Comparison of ENCODE assay signal across 11 cellular contexts in genomic region chrX:19629541-19629940, GRCh38.
DNase-seq lines count a peak whose midpoint lies in the region; ATAC-seq and TF ChIP-seq lines count a peak whose summit lies in the region.
"Had no signal": no experiment of that assay in that cellular context is flagged by ENCODE, and none has a peak within 500 bp of the region (broad histone marks: within the 10 kb centered on the region; RNA-seq: fewer than 3 reads in every experiment).

No MANE protein-coding gene starts in this region.

- DNase-seq in CD4-positive, alpha-beta T cell: no peak
- no peak for DNase-seq in GM23338 (ENCODE audit: low spot score)
- no peak for DNase-seq in MM.1S
- no peak for DNase-seq in PC-3
- no peak for DNase-seq in RPMI8226
- no peak for DNase-seq in NCI-H187 treated with DMSO at 0.1 percent for 48 hours (lab: John Stamatoyannopoulos, UW)
- DNase-seq: gastrocnemius medialis, NCI-H748 treated with DMSO at 0.1 percent for 48 hours, psoas muscle had no signal

- H3K27ac ChIP-seq in CD4-positive, alpha-beta T cell (ENCODE audit: low read depth, low read length): no peak overlapping the region
- H3K27ac ChIP-seq in GM23338 (ENCODE audit: low read depth) (no peak overlapping the region), MM.1S (ENCODE audit: low read length) (peak overlapping the region; percentile 79), PC-3 (ENCODE audit: low read length) (no peak overlapping the region)
- H3K27ac ChIP-seq: gastrocnemius medialis, psoas muscle had no signal

- H3K4me2 ChIP-seq in GM23338 (no peak overlapping the region), MM.1S (ENCODE audit: low read depth, low read length) (peak overlapping the region; percentile 35; the same call in 1 of the 2 replicates), PC-3 (ENCODE audit: low read length) (no peak overlapping the region)

- no peaks in the 10 kb centered on the region for H3K9me3 Mint-ChIP-seq in CD4-positive, alpha-beta T cell
- H3K9me3 Mint-ChIP-seq in GM23338: no peaks in the 10 kb centered on the region; the same call in 2 of the 3 replicates

- H3K4me3 Mint-ChIP-seq in CD4-positive, alpha-beta T cell: no peak overlapping the region
- H3K4me3 Mint-ChIP-seq in GM23338: no peak overlapping the region

- TF ChIP-seq CTCF in CD4-positive, alpha-beta T cell (IDR thresholded peaks at IDR 0.05): no peak
- no peak for TF ChIP-seq CTCF in GM23338 (conservative IDR thresholded peaks at IDR 0.05; ENCODE audit: low read depth in 2 of 2)
- no peak for TF ChIP-seq CTCF in MM.1S (IDR thresholded peaks at IDR 0.05; ENCODE audit: low read length)
- TF ChIP-seq CTCF in PC-3 (conservative IDR thresholded peaks at IDR 0.05; ENCODE audit: low read depth, low read length): no peak

- no peaks in the 10 kb centered on the region for H3K27me3 ChIP-seq in CD4-positive, alpha-beta T cell (ENCODE audit: control insufficient read depth, insufficient read depth, low read length)
- no peaks in the 10 kb centered on the region for H3K27me3 ChIP-seq in GM23338 (ENCODE audit: insufficient read depth)
- no peaks in the 10 kb centered on the region for H3K27me3 ChIP-seq in MM.1S (replicated peaks; ENCODE audit: insufficient read depth, low read length)
- no peaks in the 10 kb centered on the region for H3K27me3 ChIP-seq in PC-3 (ENCODE audit: low read length)
- H3K27me3 ChIP-seq: gastrocnemius medialis had no signal

- peak overlapping the region; percentile 7; the same call in 1 of the 2 replicates for H3K9ac ChIP-seq in MM.1S (ENCODE audit: low read length)
- H3K9ac ChIP-seq in PC-3 (ENCODE audit: low read length): no peak overlapping the region

- no peaks in the 10 kb centered on the region for H4K20me1 ChIP-seq in GM23338 (replicated peaks; ENCODE audit: insufficient read depth)
- no peaks in the 10 kb centered on the region for H4K20me1 ChIP-seq in MM.1S (ENCODE audit: insufficient read depth, low read length)
- no peaks in the 10 kb centered on the region for H4K20me1 ChIP-seq in PC-3 (ENCODE audit: low read length)

- H3K9me2 ChIP-seq in GM23338 (ENCODE audit: insufficient read depth): no peaks in the 10 kb centered on the region
- H3K9me2 ChIP-seq in MM.1S (replicated peaks; ENCODE audit: insufficient read depth, low read length): no peaks in the 10 kb centered on the region
- H3K9me2 ChIP-seq in PC-3 (replicated peaks; ENCODE audit: low read length): no peaks in the 10 kb centered on the region

- intact Hi-C loops in CD4-positive, alpha-beta T cell (cut with DNase I, micrococcal nuclease): no loop called here
- intact Hi-C loops in PC-3 (cut with micrococcal nuclease): loop anchor here (10.0 kb wide), 2 partner anchors 45 to 85 kb away; no protein-coding TSS in a partner anchor

- ATAC-seq in CD4-positive, alpha-beta T cell (ENCODE audit: poor library complexity): no peak
- ATAC-seq in GM18870 (IDR thresholded peaks at IDR 0.05; ENCODE audit: unreplicated experiment) (peak; percentile 42), GM23338 (no peak), PC-3 (no peak), GM18873 (IDR thresholded peaks at IDR 0.05; ENCODE audit: low FRiP score, unreplicated experiment) (no peak)
- ATAC-seq: gastrocnemius medialis, psoas muscle had no signal

- no peaks in the 10 kb centered on the region for H3K9me3 ChIP-seq in CD4-positive, alpha-beta T cell (ENCODE audit: control insufficient read depth, low read length)
- no peaks in the 10 kb centered on the region for H3K9me3 ChIP-seq in MM.1S (replicated peaks; ENCODE audit: insufficient read depth, low read length)
- no peaks in the 10 kb centered on the region for H3K9me3 ChIP-seq in PC-3 (ENCODE audit: low read length)
- H3K9me3 ChIP-seq: gastrocnemius medialis, psoas muscle had no signal

- H2AFZ ChIP-seq in GM23338 (no peak overlapping the region), MM.1S (ENCODE audit: low read length) (no peak overlapping the region), PC-3 (ENCODE audit: low read length) (no peak overlapping the region)

- H3K27ac Mint-ChIP-seq in CD4-positive, alpha-beta T cell: peak overlapping the region; percentile 70
- H3K27ac Mint-ChIP-seq in GM23338: peak overlapping the region; percentile 78; the same call in 1 of the 2 replicates

- H3K79me2 ChIP-seq in GM23338 (replicated peaks; ENCODE audit: insufficient read depth): no peaks in the 10 kb centered on the region
- no peaks in the 10 kb centered on the region for H3K79me2 ChIP-seq in MM.1S (ENCODE audit: low read length)
- no peaks in the 10 kb centered on the region for H3K79me2 ChIP-seq in PC-3 (ENCODE audit: low read length)

- H3K36me3 Mint-ChIP-seq in CD4-positive, alpha-beta T cell (ENCODE audit: low read depth): peaks cover 69% of the 10 kb centered on the region
- no peaks in the 10 kb centered on the region for H3K36me3 Mint-ChIP-seq in GM23338 (ENCODE audit: low read depth)

- CTCF ChIA-PET in CD4-positive, alpha-beta T cell (lab: Charles Lee): no interaction called here
- CTCF ChIA-PET in PC-3 (lab: Charles Lee): no interaction called here

- no peaks in the 10 kb centered on the region for H3K36me3 ChIP-seq in GM23338 (ENCODE audit: insufficient read depth)
- no peaks in the 10 kb centered on the region for H3K36me3 ChIP-seq in MM.1S (replicated peaks; ENCODE audit: insufficient read depth, low read length)
- no peaks in the 10 kb centered on the region for H3K36me3 ChIP-seq in PC-3 (ENCODE audit: low read depth, low read length)
- H3K36me3 ChIP-seq: gastrocnemius medialis had no signal

- H3K27me3 Mint-ChIP-seq in CD4-positive, alpha-beta T cell: no peaks in the 10 kb centered on the region
- peaks cover 4% of the 10 kb centered on the region for H3K27me3 Mint-ChIP-seq in GM23338 (ENCODE audit: insufficient read depth, low read depth, poor library complexity)

- POLR2A ChIA-PET in CD4-positive, alpha-beta T cell (lab: Charles Lee): no interaction called here
- POLR2A ChIA-PET in PC-3 (lab: Charles Lee; ENCODE audit: unreplicated experiment): no interaction called here

- H3F3A ChIP-seq in GM23338 (replicated peaks; ENCODE audit: low read depth): no peaks in the 10 kb centered on the region
- H3F3A ChIP-seq in MM.1S (ENCODE audit: insufficient read depth, low read length): peaks cover 11% of the 10 kb centered on the region; the same call in 1 of the 2 replicates
- H3F3A ChIP-seq in PC-3 (ENCODE audit: low read length, unreplicated experiment): peaks cover 3% of the 10 kb centered on the region

- H3K4me1 ChIP-seq in GM23338 (ENCODE audit: insufficient read depth) (peaks cover 6% of the 10 kb centered on the region; the same call in 1 of the 2 replicates), MM.1S (ENCODE audit: low read length) (peaks cover 20% of the 10 kb centered on the region), PC-3 (ENCODE audit: insufficient read depth, low read length) (peaks cover 39% of the 10 kb centered on the region)
- H3K4me1 ChIP-seq: gastrocnemius medialis, psoas muscle had no signal

- no TSS peak for BruUV-seq in PC-3 (replicated peaks; lab: Mats Ljungman, UMichigan)

- peaks cover 53% of the 10 kb centered on the region for H3K4me1 Mint-ChIP-seq in CD4-positive, alpha-beta T cell (ENCODE audit: low read depth)
- peaks cover 34% of the 10 kb centered on the region for H3K4me1 Mint-ChIP-seq in GM23338

- H3K4me3 ChIP-seq in GM23338 (no peak overlapping the region), MM.1S (ENCODE audit: low read length) (no peak overlapping the region), PC-3 (ENCODE audit: low read length) (no peak overlapping the region)
- H3K4me3 ChIP-seq: gastrocnemius medialis, psoas muscle had no signal
